In the genomic region with DNA sequence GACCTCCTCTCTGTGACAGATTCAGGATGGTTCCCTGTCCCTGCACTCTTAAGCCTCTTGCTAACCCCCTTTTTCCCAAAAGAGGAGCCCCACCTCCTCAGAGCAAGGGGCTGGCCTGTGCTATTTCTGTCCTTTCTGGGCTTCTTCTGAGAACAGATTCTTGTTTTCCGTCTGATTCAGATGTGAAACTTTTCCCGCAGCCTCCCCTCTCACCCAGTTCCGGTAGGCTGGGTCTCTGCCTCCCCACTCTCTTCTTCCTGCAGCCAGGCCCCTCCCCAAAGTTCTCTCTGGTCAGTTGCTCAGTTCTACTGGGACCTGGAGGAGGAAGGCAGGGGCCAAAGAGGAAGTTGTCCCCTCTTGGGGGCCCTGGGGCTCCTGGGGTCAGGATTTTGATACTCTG, we compare ENCODE assay signal across 9 cellular contexts. TPM values are rescaled to one million over a fixed set of nuclear protein-coding genes. Genes with fewer than 3 reads are reported as not detected.
DNase-seq lines count a peak whose midpoint lies in the region; ATAC-seq and TF ChIP-seq lines count a peak whose summit lies in the region.
"Had no signal": no experiment of that assay in that cellular context is flagged by ENCODE, and none has a peak within 500 bp of the region (broad histone marks: within the 10 kb centered on the region; RNA-seq: fewer than 3 reads in every experiment).

No MANE protein-coding gene starts in this region.

- peak; percentile 50 for DNase-seq in stimulated activated CD4-positive, alpha-beta T cell treated with anti-CD3 and anti-CD28 coated beads, Interleukin-15, amount 100 ng/mL, for 24 hours
- DNase-seq in stimulated activated CD4-positive, alpha-beta T cell treated with anti-CD3 and anti-CD28 coated beads, Interleukin-4, amount 100 ng/mL, for 24 hours = no peak
- DNase-seq in vagina (ENCODE audit: extremely low spot score in 2 of 2) (no peak), NCI-H1436 (lab: John Stamatoyannopoulos, UW) (no peak), NCI-H2029 (lab: John Stamatoyannopoulos, UW) (no peak)
- DNase-seq: DND-41 had no signal

- H3K27me3 ChIP-seq in muscle layer of colon (ENCODE audit: control insufficient read depth in 1 of 2, insufficient read depth in 2 of 2, low read length in 2 of 2) (no peaks in the 10 kb centered on the region), vagina (no peaks in the 10 kb centered on the region)

- H3K4me3 ChIP-seq in muscle layer of colon (ENCODE audit: low read depth in 1 of 2, low read length in 2 of 2) (peak overlapping the region; percentile 35 to 69), vagina (peak overlapping the region; percentile 37 to 41)

- no peak for TF ChIP-seq CTCF in vagina (IDR thresholded peaks at IDR 0.05)

- peak overlapping the region; percentile 6 for H3K9ac ChIP-seq in muscle layer of colon (ENCODE audit: low read length)

- H3K4me1 ChIP-seq in muscle layer of colon (ENCODE audit: insufficient read depth, low read length) (peaks cover 46% of the 10 kb centered on the region), vagina (peaks cover 8% of the 10 kb centered on the region)

- intact Hi-C loops in vagina (cut with DNase I) = no loop called here

- TF ChIP-seq POLR2A in vagina (IDR thresholded peaks at IDR 0.05) = peak in 1 of 2 donors; percentile 15

- no peaks in the 10 kb centered on the region for H3K9me3 ChIP-seq in muscle layer of colon (ENCODE audit: low read length)
- no peaks in the 10 kb centered on the region for H3K9me3 ChIP-seq in vagina

- no peak for ATAC-seq in GM21619 (IDR thresholded peaks at IDR 0.05; ENCODE audit: unreplicated experiment)

- peak overlapping the region; percentile 80 for H3K27ac ChIP-seq in cingulate gyrus (ENCODE audit: low read depth, low read length)
- no peak overlapping the region for H3K27ac ChIP-seq in muscle layer of colon (ENCODE audit: low read depth, low read length)
- H3K27ac ChIP-seq in vagina = peak overlapping the region; percentile 82

- H3K36me3 ChIP-seq in muscle layer of colon (ENCODE audit: insufficient read depth, low read length) (no peaks in the 10 kb centered on the region), vagina (no peaks in the 10 kb centered on the region)

RNA-seq across cellular contexts. Expression of a gene that starts 11.8 kb away (rescaled TPM):
- 9.6 TPM for total RNA-seq in vagina

RNA-seq across cellular contexts. Expression of a gene that starts 27.3 kb away (rescaled TPM):
- 10.8 TPM for total RNA-seq in vagina
